2 cellular contexts compared by ENCODE assay signal in genomic region chr11:82859746-82860145, GRCh38.
TF ChIP-seq lines count a peak whose summit lies in the region.

No MANE protein-coding gene starts in this region.

TF ChIP-seq in A549, 52 proteins besides CTCF, POLR2A, EP300 and RAD21:
- TF ChIP-seq REST (IDR thresholded peaks at IDR 0.05) = no peak
- no peak for TF ChIP-seq JUN (IDR thresholded peaks at IDR 0.05)
- TF ChIP-seq, protein P1, sequence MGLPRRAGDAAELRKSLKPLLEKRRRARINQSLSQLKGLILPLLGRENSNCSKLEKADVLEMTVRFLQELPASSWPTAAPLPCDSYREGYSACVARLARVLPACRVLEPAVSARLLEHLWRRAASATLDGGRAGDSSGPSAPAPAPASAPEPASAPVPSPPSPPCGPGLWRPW (IDR thresholded peaks at IDR 0.05) = no peak
- TF ChIP-seq NPAS2 (CRISPR knock-in tag; IDR thresholded peaks at IDR 0.05; ENCODE audit: borderline replicate concordance) = no peak
- no peak for TF ChIP-seq KDM5A (IDR thresholded peaks at IDR 0.05)
- no peak for TF ChIP-seq BHLHE40 (IDR thresholded peaks at IDR 0.05; ENCODE audit: low read depth, low read length)
- no peak for TF ChIP-seq TFCP2L1 (CRISPR knock-in tag; IDR thresholded peaks at IDR 0.05)
- no peak for TF ChIP-seq SREBF2 (IDR thresholded peaks at IDR 0.05)
- no peak for TF ChIP-seq CBX2 (IDR thresholded peaks at IDR 0.05; ENCODE audit: borderline replicate concordance, low read depth)
- TF ChIP-seq CHD2 (IDR thresholded peaks at IDR 0.05; ENCODE audit: low read length, partially characterized antibody) = no peak
- TF ChIP-seq, protein P2, sequence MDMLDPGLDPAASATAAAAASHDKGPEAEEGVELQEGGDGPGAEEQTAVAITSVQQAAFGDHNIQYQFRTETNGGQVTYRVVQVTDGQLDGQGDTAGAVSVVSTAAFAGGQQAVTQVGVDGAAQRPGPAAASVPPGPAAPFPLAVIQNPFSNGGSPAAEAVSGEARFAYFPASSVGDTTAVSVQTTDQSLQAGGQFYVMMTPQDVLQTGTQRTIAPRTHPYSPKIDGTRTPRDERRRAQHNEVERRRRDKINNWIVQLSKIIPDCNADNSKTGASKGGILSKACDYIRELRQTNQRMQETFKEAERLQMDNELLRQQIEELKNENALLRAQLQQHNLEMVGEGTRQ (IDR thresholded peaks at IDR 0.05) = no peak
- no peak for TF ChIP-seq FOSL2 (IDR thresholded peaks at IDR 0.05)
- TF ChIP-seq FOSL2 (CRISPR knock-in tag; IDR thresholded peaks at IDR 0.05) = no peak
- no peak for TF ChIP-seq NFE2L2 (conservative IDR thresholded peaks at IDR 0.05; ENCODE audit: low read length)
- no peak for TF ChIP-seq KDM1A (IDR thresholded peaks at IDR 0.05; ENCODE audit: low read depth)
TF ChIP-seq in A549: peak in this region for 0.

TF ChIP-seq in endothelial cell of umbilical vein, 7 proteins besides CTCF, POLR2A, EP300 and RAD21 (continued from another document):
- TF ChIP-seq POLR2AphosphoS5 (IDR thresholded peaks at IDR 0.05; ENCODE audit: insufficient read depth, low read depth, low read length) (no peak), MYC (IDR thresholded peaks at IDR 0.05; ENCODE audit: low read depth, low read length) (no peak), GATA2 (IDR thresholded peaks at IDR 0.05; ENCODE audit: insufficient read depth, insufficient read length, low read depth, low read length) (no peak), FOS (IDR thresholded peaks at IDR 0.05; ENCODE audit: borderline replicate concordance, insufficient read depth, low read length) (no peak)
